1 cellular context compared by ENCODE assay signal in the genomic region with DNA sequence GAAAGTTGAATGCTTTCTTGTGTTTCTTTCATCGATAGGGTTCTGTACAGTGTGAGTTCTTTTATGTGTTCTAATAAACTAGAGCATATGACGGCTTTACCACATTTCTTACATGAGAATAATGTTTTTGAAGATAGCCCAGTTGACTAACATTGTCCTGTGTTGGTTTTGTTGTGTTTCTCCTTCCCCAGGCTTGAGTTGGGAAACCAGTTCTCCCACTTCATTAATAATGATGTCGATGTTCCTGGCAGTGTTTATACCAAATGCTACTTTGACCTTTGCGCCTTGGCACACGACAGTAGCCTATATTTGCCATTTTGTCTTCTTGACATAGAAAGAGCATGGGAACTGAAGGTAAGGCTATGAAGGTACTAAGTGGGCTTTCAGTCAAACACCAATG.
TF ChIP-seq lines count a peak whose summit lies in the region.

No MANE protein-coding gene starts in this region.

TF ChIP-seq in GM12878, 131 proteins besides CTCF, POLR2A, EP300 and RAD21 (continued from another document):
- TF ChIP-seq, protein P1, sequence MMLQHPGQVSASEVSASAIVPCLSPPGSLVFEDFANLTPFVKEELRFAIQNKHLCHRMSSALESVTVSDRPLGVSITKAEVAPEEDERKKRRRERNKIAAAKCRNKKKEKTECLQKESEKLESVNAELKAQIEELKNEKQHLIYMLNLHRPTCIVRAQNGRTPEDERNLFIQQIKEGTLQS (IDR thresholded peaks at IDR 0.05; ENCODE audit: borderline replicate concordance, extremely low read depth, low read depth, low read length) = no peak
- TF ChIP-seq POU2F2 (IDR thresholded peaks at IDR 0.05; ENCODE audit: borderline replicate concordance, low read depth, low read length) = no peak
- TF ChIP-seq SREBF2 (IDR thresholded peaks at IDR 0.05; ENCODE audit: low read length) = no peak
- no peak for TF ChIP-seq CHD4 (IDR thresholded peaks at IDR 0.05)
